In genomic region chr12:109144224-109144623, GRCh38 we compare ENCODE assay signal across 20 cellular contexts.
"Had no signal": no experiment of that assay in that cellular context is flagged by ENCODE, and none has a peak within 500 bp of the region (broad histone marks: within the 10 kb centered on the region; RNA-seq: fewer than 3 reads in every experiment).

No MANE protein-coding gene starts in this region.

- H3K4me1 ChIP-seq: colonic mucosa, upper lobe of right lung, uterus had no signal

- H3K4me3 ChIP-seq: colonic mucosa, esophagus muscularis mucosa, lung, pancreas, skin epidermis, spleen, suprapubic skin, transverse colon, upper lobe of right lung, uterus had no signal

- H3K27ac ChIP-seq: colonic mucosa, esophagus muscularis mucosa, neutrophil, skin epidermis, spleen, suprapubic skin, upper lobe of right lung, uterus had no signal

- H3K36me3 ChIP-seq: colonic mucosa, neutrophil, pancreas, upper lobe of right lung, uterus had no signal

- H3K27me3 ChIP-seq: colonic mucosa, esophagus muscularis mucosa, neutrophil, pancreas, spleen, suprapubic skin, transverse colon, upper lobe of right lung, uterus had no signal

- ATAC-seq: left ventricle myocardium superior; natural killer cell treated with Interleukin-12 subunit alpha and Interleukin-12 subunit beta and Interleukin-15 and Interleukin-18, amount 100 ng/mL, for 72 hours; stimulated activated memory B cell treated with anti-CD40 and anti-IgM and Interleukin-4, amounts not matched to agents 10 μg/mL and 1 μg/mL and 100 μg/mL, for 72 hours; stimulated activated naive CD8-positive, alpha-beta T cell treated with anti-CD3 and anti-CD28 coated beads, Interleukin-15, Interleukin-2, amounts not matched to agents 100 U/mL and 50 U/mL, for 24 hours; upper lobe of right lung had no signal

- H3K9me3 ChIP-seq: colonic mucosa, esophagus muscularis mucosa, neutrophil, pancreas, spleen, suprapubic skin, transverse colon, upper lobe of right lung, uterus had no signal

- DNase-seq: effector CD8-positive, alpha-beta T cell; foreskin melanocyte; kidney; left ventricle myocardium superior; naive B cell; spleen; stimulated activated CD4-positive, alpha-beta T cell treated with anti-CD3 and anti-CD28 coated beads, Interleukin-4, amount 100 ng/mL, for 4 hours; stimulated activated naive CD8-positive, alpha-beta T cell treated with anti-CD3 and anti-CD28 coated beads, Interleukin-15, Interleukin-2, amounts not matched to agents 100 U/mL and 50 U/mL, for 24 hours; upper lobe of right lung; uterus had no signal
